18 cellular contexts compared by ENCODE assay signal in genomic region chr18:56606623-56607022, GRCh38. TPM values are rescaled to one million over a fixed set of nuclear protein-coding genes. Genes with fewer than 3 reads are reported as not detected.
A peak's percentile ranks its signal among the peaks of the same experiment; 100 is the strongest.
DNase-seq lines count a peak whose midpoint lies in the region; ATAC-seq and TF ChIP-seq lines count a peak whose summit lies in the region.
"Had no signal": no experiment of that assay in that cellular context is flagged by ENCODE, and none has a peak within 500 bp of the region (broad histone marks: within the 10 kb centered on the region; RNA-seq: fewer than 3 reads in every experiment).

No MANE protein-coding gene starts in this region.

- H3K9me3 Mint-ChIP-seq in activated CD8-positive, alpha-beta T cell treated with anti-CD3 and anti-CD28 coated beads for 36 hours, result no peaks in the 10 kb centered on the region
- no peaks in the 10 kb centered on the region for H3K9me3 Mint-ChIP-seq in activated CD8-positive, alpha-beta T cell treated with anti-CD3 and anti-CD28 coated beads, Interleukin-2, amount 10 ng/mL, durations not matched to agents 7 days and 5 days (ENCODE audit: insufficient read depth)
- H3K9me3 Mint-ChIP-seq: CD4-positive, CD25-positive, alpha-beta regulatory T cell; CD8-positive, alpha-beta memory T cell had no signal

- peak overlapping the region; percentile 15 for H3K27ac Mint-ChIP-seq in activated CD8-positive, alpha-beta T cell treated with anti-CD3 and anti-CD28 coated beads for 36 hours
- H3K27ac Mint-ChIP-seq in activated CD8-positive, alpha-beta T cell treated with anti-CD3 and anti-CD28 coated beads, Interleukin-2, amount 10 ng/mL, durations not matched to agents 7 days and 5 days, result no peak overlapping the region
- H3K27ac Mint-ChIP-seq in T-helper 17 cell, result no peak overlapping the region
- H3K27ac Mint-ChIP-seq: CD8-positive, alpha-beta memory T cell had no signal

- H3K36me3 Mint-ChIP-seq in activated CD8-positive, alpha-beta T cell treated with anti-CD3 and anti-CD28 coated beads for 36 hours (ENCODE audit: low read depth), result peaks cover 24% of the 10 kb centered on the region
- peaks cover 28% of the 10 kb centered on the region for H3K36me3 Mint-ChIP-seq in activated CD8-positive, alpha-beta T cell treated with anti-CD3 and anti-CD28 coated beads, Interleukin-2, amount 10 ng/mL, durations not matched to agents 7 days and 5 days (ENCODE audit: low read depth)
- peaks cover 5% of the 10 kb centered on the region for H3K36me3 Mint-ChIP-seq in T-helper 17 cell (ENCODE audit: low read depth)

- no peaks in the 10 kb centered on the region for H3K4me1 Mint-ChIP-seq in activated CD8-positive, alpha-beta T cell treated with anti-CD3 and anti-CD28 coated beads for 36 hours (ENCODE audit: low read depth)
- no peaks in the 10 kb centered on the region for H3K4me1 Mint-ChIP-seq in activated CD8-positive, alpha-beta T cell treated with anti-CD3 and anti-CD28 coated beads, Interleukin-2, amount 10 ng/mL, durations not matched to agents 7 days and 5 days (ENCODE audit: low read depth)
- peaks cover 3% of the 10 kb centered on the region for H3K4me1 Mint-ChIP-seq in T-helper 17 cell

- CTCF ChIA-PET in activated CD8-positive, alpha-beta T cell treated with anti-CD3 and anti-CD28 coated beads for 36 hours (lab: Charles Lee), result interaction anchor here (0.6 kb wide), 1 partner anchor 96 kb away, joined by 4 read pairs; no protein-coding TSS in a partner anchor
- CTCF ChIA-PET in activated CD8-positive, alpha-beta T cell treated with anti-CD3 and anti-CD28 coated beads, Interleukin-2, amount 10 ng/mL, durations not matched to agents 7 days and 5 days (lab: Charles Lee), result no interaction called here

- H3K4me3 Mint-ChIP-seq in activated CD8-positive, alpha-beta T cell treated with anti-CD3 and anti-CD28 coated beads for 36 hours, result no peak overlapping the region
- H3K4me3 Mint-ChIP-seq in activated CD8-positive, alpha-beta T cell treated with anti-CD3 and anti-CD28 coated beads, Interleukin-2, amount 10 ng/mL, durations not matched to agents 7 days and 5 days, result no peak overlapping the region
- peak overlapping the region; percentile 64 for H3K4me3 Mint-ChIP-seq in T-helper 17 cell
- H3K4me3 Mint-ChIP-seq: CD4-positive, CD25-positive, alpha-beta regulatory T cell; CD8-positive, alpha-beta memory T cell had no signal

- H3K27me3 Mint-ChIP-seq in activated CD8-positive, alpha-beta T cell treated with anti-CD3 and anti-CD28 coated beads for 36 hours, result no peaks in the 10 kb centered on the region
- H3K27me3 Mint-ChIP-seq in activated CD8-positive, alpha-beta T cell treated with anti-CD3 and anti-CD28 coated beads, Interleukin-2, amount 10 ng/mL, durations not matched to agents 7 days and 5 days (ENCODE audit: low read depth), result no peaks in the 10 kb centered on the region
- no peaks in the 10 kb centered on the region for H3K27me3 Mint-ChIP-seq in T-helper 17 cell
- H3K27me3 Mint-ChIP-seq: CD4-positive, CD25-positive, alpha-beta regulatory T cell; CD8-positive, alpha-beta memory T cell had no signal

- intact Hi-C loops in activated CD8-positive, alpha-beta T cell treated with anti-CD3 and anti-CD28 coated beads for 36 hours (cut with micrococcal nuclease), result no loop called here
- intact Hi-C loops in mucosa of descending colon (cut with DNase I, micrococcal nuclease), result no loop called here

- no peaks in the 10 kb centered on the region for H3K36me3 ChIP-seq in mucosa of descending colon (ENCODE audit: low read depth)

- no peak for TF ChIP-seq CTCF in activated CD8-positive, alpha-beta T cell treated with anti-CD3 and anti-CD28 coated beads for 36 hours (IDR thresholded peaks at IDR 0.05)
- no peak for TF ChIP-seq CTCF in mucosa of descending colon (IDR thresholded peaks at IDR 0.05)

- in situ Hi-C loops in ACHN (cut with HindIII; ENCODE audit: low pct_ligation_motif_present, low pct_unique_long_range_greater_than_20kb, low sequenced_read_pairs), result no loop called here

- H3K9me3 ChIP-seq in T-helper 17 cell (ENCODE audit: control insufficient read depth, low read length, poor library complexity, severe bottlenecking), result no peaks in the 10 kb centered on the region
- H3K9me3 ChIP-seq in mucosa of descending colon, result no peaks in the 10 kb centered on the region
- H3K9me3 ChIP-seq: BE2C, HAP-1 had no signal

- no peak for DNase-seq in activated CD8-positive, alpha-beta T cell treated with anti-CD3 and anti-CD28 coated beads for 36 hours
- DNase-seq in activated CD8-positive, alpha-beta T cell treated with anti-CD3 and anti-CD28 coated beads, Interleukin-2, amount 10 ng/mL, durations not matched to agents 7 days and 5 days, result no peak
- DNase-seq in T-helper 17 cell, result no peak
- DNase-seq in mucosa of descending colon, result no peak
- DNase-seq in HK-2 (ENCODE audit: unreplicated experiment), result no peak
- no peak for DNase-seq in stimulated activated naive CD4-positive, alpha-beta T cell (lab: John Stamatoyannopoulos, UW)
- no peak for DNase-seq in ACHN
- DNase-seq: BE2C; C1 segment of cervical spinal cord; CD4-positive, CD25-positive, alpha-beta regulatory T cell; CD8-positive, alpha-beta memory T cell; COR-L47; DMS153; DMS79; GDM1; GM23248; IMR-90 had no signal

- POLR2A ChIA-PET in activated CD8-positive, alpha-beta T cell treated with anti-CD3 and anti-CD28 coated beads for 36 hours (lab: Charles Lee), result no interaction called here
- POLR2A ChIA-PET in activated CD8-positive, alpha-beta T cell treated with anti-CD3 and anti-CD28 coated beads, Interleukin-2, amount 10 ng/mL, durations not matched to agents 7 days and 5 days (lab: Charles Lee), result no interaction called here

- ATAC-seq in activated CD8-positive, alpha-beta T cell treated with anti-CD3 and anti-CD28 coated beads for 36 hours, result no peak
- no peak for ATAC-seq in activated CD8-positive, alpha-beta T cell treated with anti-CD3 and anti-CD28 coated beads, Interleukin-2, amount 10 ng/mL, durations not matched to agents 7 days and 5 days
- ATAC-seq in T-helper 17 cell, result no peak
- ATAC-seq in mucosa of descending colon, result peak; percentile 57

- H3K4me1 ChIP-seq in mucosa of descending colon (ENCODE audit: low read depth), result no peaks in the 10 kb centered on the region
- H3K4me1 ChIP-seq: BE2C, HAP-1 had no signal

- H3K4me3 ChIP-seq in mucosa of descending colon, result no peak overlapping the region
- H3K4me3 ChIP-seq: GM23248, HAP-1 had no signal

RNA-seq across cellular contexts. Expression of gene TXNL1, which starts 31.8 kb away (rescaled TPM):
- 10 to 100 TPM; 72.8 to 74.5 TPM for total RNA-seq in activated CD8-positive, alpha-beta T cell treated with anti-CD3 and anti-CD28 coated beads for 36 hours
- 10 to 100 TPM; 51.9 to 54.4 TPM for total RNA-seq in activated CD8-positive, alpha-beta T cell treated with anti-CD3 and anti-CD28 coated beads, Interleukin-2, amount 10 ng/mL, durations not matched to agents 7 days and 5 days
- total RNA-seq in T-helper 17 cell (10 to 100 TPM; 36.1 to 39.3 TPM), mucosa of descending colon (10 to 100 TPM; 51.0 to 62.0 (median 55.5) TPM)

RNA-seq across cellular contexts. Expression of gene WDR7, which starts 44.5 kb away (rescaled TPM):
- 10 to 100 TPM; 16.0 to 19.0 TPM for total RNA-seq in activated CD8-positive, alpha-beta T cell treated with anti-CD3 and anti-CD28 coated beads for 36 hours
- total RNA-seq in activated CD8-positive, alpha-beta T cell treated with anti-CD3 and anti-CD28 coated beads, Interleukin-2, amount 10 ng/mL, durations not matched to agents 7 days and 5 days, result 10 to 100 TPM; 39.7 to 44.2 TPM
- 10 to 100 TPM; 47.0 to 62.2 TPM for total RNA-seq in T-helper 17 cell
- 10 to 100 TPM; 28.4 to 38.8 (median 29.3) TPM for total RNA-seq in mucosa of descending colon
